In the genomic region with DNA sequence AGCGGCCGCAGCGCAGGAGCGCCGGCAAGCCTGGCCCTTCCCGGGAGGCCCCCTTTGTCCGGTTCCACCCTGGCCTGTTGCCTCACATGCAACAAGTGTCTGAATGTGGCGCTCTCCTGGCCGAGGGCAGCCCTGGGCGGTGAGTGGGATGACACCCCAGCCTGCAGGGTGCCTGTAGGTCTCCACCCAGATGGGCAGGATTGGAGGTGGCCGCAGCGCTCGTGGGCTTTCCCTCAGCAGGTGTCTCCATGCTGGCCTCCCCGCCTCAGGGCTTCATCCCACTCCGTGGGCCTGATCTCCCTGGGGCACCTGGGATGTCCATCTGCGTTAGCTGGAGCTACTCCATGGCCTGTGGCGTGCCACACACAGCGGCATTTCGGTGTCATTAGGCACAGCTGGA, we compare ENCODE assay signal across 6 cellular contexts. TPM values are rescaled to one million over a fixed set of nuclear protein-coding genes. Genes with fewer than 3 reads are reported as not detected.
DNase-seq lines count a peak whose midpoint lies in the region; ATAC-seq and TF ChIP-seq lines count a peak whose summit lies in the region.

No MANE protein-coding gene starts in this region.

- H3K9ac ChIP-seq in fibroblast of lung (ENCODE audit: insufficient read depth, low read length) = no peak overlapping the region

- H4K20me1 ChIP-seq in fibroblast of lung (ENCODE audit: control insufficient read depth, extremely low read depth, insufficient read depth, low read length) = no peaks in the 10 kb centered on the region

- H3K4me1 ChIP-seq in Panc1 (ENCODE audit: control insufficient read depth, insufficient read depth, low read length) = peaks cover 20% of the 10 kb centered on the region
- peaks cover 10% of the 10 kb centered on the region for H3K4me1 ChIP-seq in fibroblast of lung (ENCODE audit: control insufficient read depth, extremely low read depth, insufficient read depth, low read length)

- DNase-seq in Panc1 (ENCODE audit: low read depth, low spot score) (no peak), fibroblast of lung (ENCODE audit: low read depth in 2 of 2) (no peak), GM19238 (ENCODE audit: insufficient read length, low spot score) (no peak), C1 segment of cervical spinal cord (lab: John Stamatoyannopoulos, UW) (no peak)
- no peak for DNase-seq in stimulated activated naive B cell treated with anti-CD40 and anti-IgM and Interleukin-4, amounts not matched to agents 10 μg/mL and 1 μg/mL and 100 μg/mL, for 72 hours
- DNase-seq in stimulated activated CD4-positive, alpha-beta T cell treated with anti-CD3 and anti-CD28 coated beads, Interleukin-15, amount 100 ng/mL, for 24 hours = no peak

- intact Hi-C loops in Panc1 (cut with micrococcal nuclease; ENCODE audit: unreplicated experiment) = no loop called here

- no peak overlapping the region for H2AFZ ChIP-seq in fibroblast of lung (ENCODE audit: low read length)

- peak overlapping the region; percentile 88 for H3K4me2 ChIP-seq in fibroblast of lung (ENCODE audit: extremely low read depth, insufficient read depth, low read length)

- BruUV-seq in Panc1 (replicated peaks; lab: Mats Ljungman, UMichigan) = no TSS peak

- H3K4me3 Mint-ChIP-seq in stimulated activated naive B cell treated with anti-CD40 and anti-IgM and Interleukin-4, amounts not matched to agents 10 μg/mL and 1 μg/mL and 100 μg/mL, for 72 hours = peak overlapping the region; percentile 78 to 82

- peak overlapping the region; percentile 5 for H3K27ac Mint-ChIP-seq in stimulated activated naive B cell treated with anti-CD40 and anti-IgM and Interleukin-4, amounts not matched to agents 10 μg/mL and 1 μg/mL and 100 μg/mL, for 72 hours

- in situ Hi-C loops in Panc1 (cut with HindIII; ENCODE audit: low pct_unique_long_range_greater_than_20kb, low sequenced_read_pairs) = no loop called here

- POLR2A ChIA-PET in Panc1 (lab: Charles Lee) = no interaction called here

- H3K36me3 ChIP-seq in Panc1 (ENCODE audit: control insufficient read depth, insufficient read depth, low read length) (no peaks in the 10 kb centered on the region), fibroblast of lung (ENCODE audit: control insufficient read depth, insufficient read depth, low read length) (peaks cover 4% of the 10 kb centered on the region)

- no peaks in the 10 kb centered on the region for H3K9me3 ChIP-seq in Panc1 (ENCODE audit: control insufficient read depth, insufficient read depth, low read depth, low read length)
- H3K9me3 ChIP-seq in fibroblast of lung (ENCODE audit: control insufficient read depth, insufficient read depth, low read depth, low read length) = no peaks in the 10 kb centered on the region

- peaks cover 20% of the 10 kb centered on the region for H3K79me2 ChIP-seq in fibroblast of lung (ENCODE audit: control insufficient read depth, insufficient read depth, low read length)

- no peaks in the 10 kb centered on the region for H3K27me3 Mint-ChIP-seq in stimulated activated naive B cell treated with anti-CD40 and anti-IgM and Interleukin-4, amounts not matched to agents 10 μg/mL and 1 μg/mL and 100 μg/mL, for 72 hours

- H3K27ac ChIP-seq in Panc1 (ENCODE audit: low read length) = no peak overlapping the region
- no peak overlapping the region for H3K27ac ChIP-seq in fibroblast of lung (ENCODE audit: insufficient read depth, low read length)

- H3K36me3 Mint-ChIP-seq in stimulated activated naive B cell treated with anti-CD40 and anti-IgM and Interleukin-4, amounts not matched to agents 10 μg/mL and 1 μg/mL and 100 μg/mL, for 72 hours = peaks cover 10 to 12% of the 10 kb centered on the region in 2 donors

- CTCF ChIA-PET in Panc1 (lab: Charles Lee) = no interaction called here

- peak overlapping the region; percentile 73 to 87 for H3K4me3 ChIP-seq in Panc1 (ENCODE audit: low read depth in 2 of 2, low read length in 2 of 2)
- peak overlapping the region; percentile 58 to 98 (median 87) for H3K4me3 ChIP-seq in fibroblast of lung (replicated peaks in 1 of 4; ENCODE audit: control extremely low read depth in 1 of 4, insufficient read depth in 1 of 4, low read depth in 3 of 4, low read length in 4 of 4)

- no peak for ATAC-seq in Panc1
- ATAC-seq in stimulated activated naive B cell treated with anti-CD40 and anti-IgM and Interleukin-4, amounts not matched to agents 10 μg/mL and 1 μg/mL and 100 μg/mL, for 72 hours (replicated peaks) = no peak

- TF ChIP-seq CTCF in Panc1 (IDR thresholded peaks at IDR 0.05) (no peak), fibroblast of lung (conservative IDR thresholded peaks at IDR 0.05 in 1 of 2, IDR thresholded peaks at IDR 0.05 in 1 of 2; ENCODE audit: low read depth in 1 of 2, low read length in 2 of 2) (no peak)

- H3K4me1 Mint-ChIP-seq in stimulated activated naive B cell treated with anti-CD40 and anti-IgM and Interleukin-4, amounts not matched to agents 10 μg/mL and 1 μg/mL and 100 μg/mL, for 72 hours = peaks cover 18 to 24% of the 10 kb centered on the region in 2 donors

- no peaks in the 10 kb centered on the region for H3K27me3 ChIP-seq in Panc1 (ENCODE audit: control insufficient read depth, insufficient read depth, low read length)
- H3K27me3 ChIP-seq in fibroblast of lung (ENCODE audit: control insufficient read depth, insufficient read depth, low read length) = no peaks in the 10 kb centered on the region

- no peaks in the 10 kb centered on the region for H3K9me3 Mint-ChIP-seq in stimulated activated naive B cell treated with anti-CD40 and anti-IgM and Interleukin-4, amounts not matched to agents 10 μg/mL and 1 μg/mL and 100 μg/mL, for 72 hours

RNA-seq across cellular contexts. Expression of a gene that starts 1.5 kb away (rescaled TPM):
- total RNA-seq in Panc1 (2021; ENCODE audit: unreplicated experiment) = 74.5 TPM
- 92.4 TPM for polyA plus RNA-seq in Panc1 (2012; ENCODE audit: insufficient read length)
- 74.3 and 77.3 TPM in 2 replicates for total RNA-seq in fibroblast of lung
- 4.6 and 7.1 TPM in 2 replicates for polyA plus RNA-seq in fibroblast of lung
- 18.3 and 20.8 TPM in 2 replicates for polyA plus RNA-seq in fibroblast of lung (2012)
- 3.3 and 11.5 TPM in 2 replicates for polyA minus RNA-seq in fibroblast of lung (ENCODE audit: low replicate concordance)

RNA-seq across cellular contexts. Expression of a gene that starts 15.1 kb away (rescaled TPM):
- total RNA-seq in Panc1 (2021; ENCODE audit: unreplicated experiment) (5.0 TPM), fibroblast of lung (4.6 and 9.8 TPM in 2 replicates)
- 4.7 TPM for polyA plus RNA-seq in Panc1 (2012; ENCODE audit: insufficient read length)
- 0.82 and 0.89 TPM in 2 replicates for polyA plus RNA-seq in fibroblast of lung
- polyA plus RNA-seq in fibroblast of lung (2012) = 3.8 and 4.0 TPM in 2 replicates
- not detected in 2 replicates for polyA minus RNA-seq in fibroblast of lung (ENCODE audit: low replicate concordance)

RNA-seq across cellular contexts. Expression of a gene that starts 16.9 kb away (rescaled TPM):
- total RNA-seq in Panc1 (2021; ENCODE audit: unreplicated experiment) = 16.2 TPM
- polyA plus RNA-seq in Panc1 (2012; ENCODE audit: insufficient read length) = 22.7 TPM
- total RNA-seq in fibroblast of lung = 0.50 and 0.77 TPM in 2 replicates
- 1.6 and 2.0 TPM in 2 replicates for polyA plus RNA-seq in fibroblast of lung
- 6.1 and 6.2 TPM in 2 replicates for polyA plus RNA-seq in fibroblast of lung (2012)
- polyA minus RNA-seq in fibroblast of lung (ENCODE audit: low replicate concordance) = 2.5 and 4.7 TPM in 2 replicates

RNA-seq across cellular contexts. Expression of a gene that starts 42.0 kb away (rescaled TPM):
- total RNA-seq in Panc1 (2021; ENCODE audit: unreplicated experiment) (36.5 TPM), fibroblast of lung (6.7 and 9.7 TPM in 2 replicates)
- 66.1 TPM for polyA plus RNA-seq in Panc1 (2012; ENCODE audit: insufficient read length)
- polyA plus RNA-seq in fibroblast of lung = 2.5 and 4.3 TPM in 2 replicates
- polyA plus RNA-seq in fibroblast of lung (2012) = 28.3 and 39.6 TPM in 2 replicates
- polyA minus RNA-seq in fibroblast of lung (ENCODE audit: low replicate concordance) = 9.1 and 13.0 TPM in 2 replicates

RNA-seq across cellular contexts. Expression of a gene that starts 42.2 kb away (rescaled TPM):
- total RNA-seq in Panc1 (2021; ENCODE audit: unreplicated experiment) (217 TPM), fibroblast of lung (65.1 and 72.7 TPM in 2 replicates)
- 240 TPM for polyA plus RNA-seq in Panc1 (2012; ENCODE audit: insufficient read length)
- polyA plus RNA-seq in fibroblast of lung = 127 and 135 TPM in 2 replicates
- polyA plus RNA-seq in fibroblast of lung (2012) = 125 and 138 TPM in 2 replicates
- polyA minus RNA-seq in fibroblast of lung (ENCODE audit: low replicate concordance) = 75.1 and 86.7 TPM in 2 replicates
